Comparison of ENCODE assay signal across 13 cellular contexts in genomic region chr15:51097553-51098330, GRCh38. TPM values are rescaled to one million over a fixed set of nuclear protein-coding genes. Genes with fewer than 3 reads are reported as not detected.
DNase-seq lines count a peak whose midpoint lies in the region; ATAC-seq, FAIRE-seq and TF ChIP-seq lines count a peak whose summit lies in the region.
"Had no signal": no experiment of that assay in that cellular context is flagged by ENCODE, and none has a peak within 500 bp of the region (broad histone marks: within the 10 kb centered on the region; RNA-seq: fewer than 3 reads in every experiment).

No MANE protein-coding gene starts in this region.

- H3K4me3 Mint-ChIP-seq in MCF 10A (ENCODE audit: unreplicated experiment): no peak overlapping the region
- H3K4me3 Mint-ChIP-seq: activated T-helper 17 cell treated with anti-CD3 and anti-CD28 coated beads, Interleukin-2, amount 50 U/mL, for 72 hours had no signal

- no peak for TF ChIP-seq POLR2A in breast epithelium (IDR thresholded peaks at IDR 0.05)

- H3K9me3 ChIP-seq in breast epithelium: no peaks in the 10 kb centered on the region
- H3K9me3 ChIP-seq in adipocyte (ENCODE audit: control insufficient read depth, low read length): no peaks in the 10 kb centered on the region

- peaks cover 3 to 34% of the 10 kb centered on the region in 2 donors for H3K27me3 ChIP-seq in breast epithelium
- H3K27me3 ChIP-seq in adipocyte (replicated peaks; ENCODE audit: control insufficient read depth, insufficient read depth, low read length): no peaks in the 10 kb centered on the region

- H3K4me1 Mint-ChIP-seq in MCF 10A (ENCODE audit: insufficient read depth, unreplicated experiment): peaks cover 6% of the 10 kb centered on the region
- H3K4me1 Mint-ChIP-seq: activated T-helper 17 cell treated with anti-CD3 and anti-CD28 coated beads, Interleukin-2, amount 50 U/mL, for 72 hours had no signal

- intact Hi-C loops in MCF 10A (cut with micrococcal nuclease) (no loop called here), breast epithelium (cut with DNase I; ENCODE audit: low total_unique reads) (no loop called here)

- H3K36me3 ChIP-seq in breast epithelium (no peaks in the 10 kb centered on the region), adipocyte (ENCODE audit: control insufficient read depth, insufficient read depth, low read length, severe bottlenecking) (no peaks in the 10 kb centered on the region)

- H3K4me1 ChIP-seq in breast epithelium (peaks cover 0 to 6% of the 10 kb centered on the region in 2 donors), adipocyte (ENCODE audit: control insufficient read depth, insufficient read depth, low read length) (peaks cover 10% of the 10 kb centered on the region)

- H3K4me3 ChIP-seq in breast epithelium (no peak overlapping the region), adipocyte (ENCODE audit: low read length) (no peak overlapping the region)

- no peak for FAIRE-seq in urothelium cell line (lab: Jason Lieb, UNC)
- FAIRE-seq: TTC549 had no signal

- no peak overlapping the region for H3K9ac ChIP-seq in adipocyte (ENCODE audit: low read length)

- no TSS peak for BruUV-seq in MCF 10A (replicated peaks; lab: Mats Ljungman, UMichigan)

- CTCF ChIA-PET in MCF 10A (lab: Yijun Ruan, JAX): interaction anchor here (0.7 to 1.7 kb wide), 4 partner anchors 36 to 72 kb away, joined by 3 to 8 read pairs (median 4); no protein-coding TSS in a partner anchor

- no peak for TF ChIP-seq CTCF in MCF 10A (IDR thresholded peaks at IDR 0.05; ENCODE audit: unreplicated experiment)
- TF ChIP-seq CTCF in breast epithelium (IDR thresholded peaks at IDR 0.05): no peak

- H3K27ac ChIP-seq in breast epithelium: no peak overlapping the region

- no peak overlapping the region for H3K27ac Mint-ChIP-seq in MCF 10A (ENCODE audit: low read depth, unreplicated experiment)
- H3K27ac Mint-ChIP-seq: activated T-helper 17 cell treated with anti-CD3 and anti-CD28 coated beads, Interleukin-2, amount 50 U/mL, for 72 hours had no signal

- no peak for ATAC-seq in left lobe of liver
- ATAC-seq in GM21786 (IDR thresholded peaks at IDR 0.05; ENCODE audit: unreplicated experiment): no peak
- ATAC-seq in GM18519 (IDR thresholded peaks at IDR 0.05; ENCODE audit: low FRiP score, unreplicated experiment): no peak
- ATAC-seq: activated T-helper 17 cell treated with anti-CD3 and anti-CD28 coated beads, Interleukin-2, amount 50 U/mL, for 72 hours had no signal

- POLR2A ChIA-PET in MCF 10A (lab: Yijun Ruan, JAX): interaction anchor here (0.6 to 1.2 kb wide), 4 partner anchors 11 to 413 kb away, joined by 3 to 5 read pairs (median 4); no protein-coding TSS in a partner anchor

- DNase-seq in MCF 10A (ENCODE audit: unreplicated experiment) (peak; percentile 69), breast epithelium (ENCODE audit: low spot score in 2 of 2) (no peak), adipocyte (ENCODE audit: low read depth) (peak; percentile 57), iris pigment epithelial cell (ENCODE audit: low read depth) (peak; percentile 74), urothelium cell line (ENCODE audit: low spot score) (peak; percentile 64), left lobe of liver (ENCODE audit: low spot score) (no peak)
- DNase-seq: KG1, left cardiac atrium, retina had no signal

- no peaks in the 10 kb centered on the region for H3K36me3 Mint-ChIP-seq in MCF 10A (ENCODE audit: insufficient read depth, unreplicated experiment)

- H3K27me3 Mint-ChIP-seq in MCF 10A (ENCODE audit: insufficient read depth, unreplicated experiment): no peaks in the 10 kb centered on the region

- no peaks in the 10 kb centered on the region for H3K9me3 Mint-ChIP-seq in MCF 10A (ENCODE audit: unreplicated experiment)
- H3K9me3 Mint-ChIP-seq: activated T-helper 17 cell treated with anti-CD3 and anti-CD28 coated beads, Interleukin-2, amount 50 U/mL, for 72 hours had no signal

RNA-seq across cellular contexts. Expression of gene TNFAIP8L3, which starts 3.0 kb away (rescaled TPM):
- total RNA-seq in MCF 10A (2022) (2.6 and 4.2 TPM in 2 replicates), breast epithelium (1 to 10 TPM; 2.5 to 4.3 (median 4.0) TPM), left lobe of liver (1.1 TPM)
- total RNA-seq: activated T-helper 17 cell treated with anti-CD3 and anti-CD28 coated beads, Interleukin-2, amount 50 U/mL, for 72 hours had no signal

Comparison
In these comparisons a context has a peak if more than half of its experiments do, and no peak if none do; other contexts are left out.
1. DNase-seq: peak in MCF 10A (single experiment), adipocyte (single experiment), iris pigment epithelial cell (single experiment) and urothelium cell line (single experiment); none in breast epithelium (0 of 2) and left lobe of liver (single experiment).